12 cellular contexts compared by ENCODE assay signal in genomic region chrX:39194673-39195072, GRCh38.
DNase-seq lines count a peak whose midpoint lies in the region; ATAC-seq and TF ChIP-seq lines count a peak whose summit lies in the region.
"Had no signal": no experiment of that assay in that cellular context is flagged by ENCODE, and none has a peak within 500 bp of the region (broad histone marks: within the 10 kb centered on the region; RNA-seq: fewer than 3 reads in every experiment).

No MANE protein-coding gene starts in this region.

- no peak for ATAC-seq in GM23338

- H3K4me1 ChIP-seq in BLaER1 (peaks cover 38% of the 10 kb centered on the region), GM23338 (ENCODE audit: insufficient read depth) (peaks cover 12% of the 10 kb centered on the region; the same call in 1 of the 2 replicates), NT2/D1 (ENCODE audit: insufficient read depth, insufficient read length) (peaks cover 9% of the 10 kb centered on the region), hepatocyte (ENCODE audit: insufficient read depth) (no peaks in the 10 kb centered on the region), tibial nerve (peaks cover 0 to 5% (median 0%) of the 10 kb centered on the region in 4 donors)

- no peak for TF ChIP-seq EP300 in tibial nerve (IDR thresholded peaks at IDR 0.05)

- no peaks in the 10 kb centered on the region for H3K9me3 Mint-ChIP-seq in GM23338
- H3K9me3 Mint-ChIP-seq: IgD-negative memory B cell had no signal

- no peak for TF ChIP-seq POLR2A in tibial nerve (IDR thresholded peaks at IDR 0.05)

- no peak overlapping the region for H3K9ac ChIP-seq in BLaER1
- peak overlapping the region; percentile 2 for H3K9ac ChIP-seq in NT2/D1 (ENCODE audit: insufficient read length, low read depth)

- no peaks in the 10 kb centered on the region for H3K36me3 ChIP-seq in BLaER1
- no peaks in the 10 kb centered on the region for H3K36me3 ChIP-seq in GM23338 (ENCODE audit: insufficient read depth)
- no peaks in the 10 kb centered on the region for H3K36me3 ChIP-seq in NT2/D1 (ENCODE audit: insufficient read depth, insufficient read length, low read length)
- no peaks in the 10 kb centered on the region for H3K36me3 ChIP-seq in hepatocyte (replicated peaks; ENCODE audit: insufficient read depth, low read depth)
- no peaks in the 10 kb centered on the region for H3K36me3 ChIP-seq in tibial nerve

- TF ChIP-seq CTCF in GM23338 (conservative IDR thresholded peaks at IDR 0.05; ENCODE audit: low read depth in 2 of 2) = no peak
- no peak for TF ChIP-seq CTCF in hepatocyte (IDR thresholded peaks at IDR 0.05; ENCODE audit: poor library complexity)
- TF ChIP-seq CTCF in tibial nerve (IDR thresholded peaks at IDR 0.05) = no peak

- H3K4me3 ChIP-seq in BLaER1 (no peak overlapping the region), GM23338 (0 out of 2 replicates have a peak overlapping the region, but pooled peaks have one; percentile 32), NT2/D1 (ENCODE audit: insufficient read length, low read depth) (no peak overlapping the region), hepatocyte (no peak overlapping the region), tibial nerve (no peak overlapping the region)

- H3K9me2 ChIP-seq in GM23338 (ENCODE audit: insufficient read depth) (no peaks in the 10 kb centered on the region), hepatocyte (replicated peaks; ENCODE audit: insufficient read depth) (no peaks in the 10 kb centered on the region)

- H3K27ac ChIP-seq in BLaER1 = no peak overlapping the region
- H3K27ac ChIP-seq in GM23338 (ENCODE audit: low read depth) = no peak overlapping the region
- no peak overlapping the region for H3K27ac ChIP-seq in hepatocyte
- H3K27ac ChIP-seq in tibial nerve = no peak overlapping the region

- H4K20me1 ChIP-seq in BLaER1 (no peaks in the 10 kb centered on the region), GM23338 (replicated peaks; ENCODE audit: insufficient read depth) (no peaks in the 10 kb centered on the region), hepatocyte (ENCODE audit: insufficient read depth, poor library complexity, severe bottlenecking) (no peaks in the 10 kb centered on the region)

- no peaks in the 10 kb centered on the region for H3K27me3 ChIP-seq in BLaER1
- no peaks in the 10 kb centered on the region for H3K27me3 ChIP-seq in GM23338 (ENCODE audit: insufficient read depth)
- no peaks in the 10 kb centered on the region for H3K27me3 ChIP-seq in NT2/D1 (ENCODE audit: insufficient read depth, insufficient read length)
- H3K27me3 ChIP-seq in hepatocyte = no peaks in the 10 kb centered on the region
- H3K27me3 ChIP-seq in tibial nerve = peaks cover 0 to 5% of the 10 kb centered on the region in 2 donors

- H3K27me3 Mint-ChIP-seq in GM23338 (ENCODE audit: insufficient read depth, low read depth, poor library complexity) = peaks cover 1% of the 10 kb centered on the region

- H3F3A ChIP-seq in GM23338 (replicated peaks; ENCODE audit: low read depth) = no peaks in the 10 kb centered on the region

- H3K79me2 ChIP-seq in GM23338 (replicated peaks; ENCODE audit: insufficient read depth) (no peaks in the 10 kb centered on the region), hepatocyte (no peaks in the 10 kb centered on the region)

- no peak for DNase-seq in GM23338 (ENCODE audit: low spot score)
- DNase-seq in NT2/D1 (ENCODE audit: low read depth, low spot score) = no peak
- DNase-seq in hepatocyte (ENCODE audit: low spot score) = no peak
- DNase-seq in tibial nerve (ENCODE audit: low spot score in 2 of 2) = no peak
- no peak for DNase-seq in SK-N-DZ (ENCODE audit: low spot score)
- no peak for DNase-seq in cardiac septum (ENCODE audit: low spot score)
- DNase-seq: C1 segment of cervical spinal cord, NCI-H187, SHP77 had no signal

- H2AFZ ChIP-seq in GM23338 = no peak overlapping the region
- H2AFZ ChIP-seq in hepatocyte = no peak overlapping the region

- peak overlapping the region; percentile 80 for H3K4me2 ChIP-seq in BLaER1
- H3K4me2 ChIP-seq in GM23338 = peak overlapping the region; percentile 51; the same call in 1 of the 2 replicates
- H3K4me2 ChIP-seq in hepatocyte = peak overlapping the region; percentile 5

- no peak overlapping the region for H3K27ac Mint-ChIP-seq in GM23338
- H3K27ac Mint-ChIP-seq: T-helper 1 cell treated with Interleukin-12 subunit alpha and Interleukin-12 subunit beta and Interleukin-4 antibody, amounts not matched to agents 30 μg/mL and 1 μg/mL, for 36 hours had no signal

- H3K36me3 Mint-ChIP-seq in GM23338 (ENCODE audit: low read depth) = no peaks in the 10 kb centered on the region

- H3K9me3 ChIP-seq in BLaER1 = no peaks in the 10 kb centered on the region
- no peaks in the 10 kb centered on the region for H3K9me3 ChIP-seq in NT2/D1 (ENCODE audit: insufficient read depth, low read length)
- no peaks in the 10 kb centered on the region for H3K9me3 ChIP-seq in hepatocyte (ENCODE audit: low read depth)
- H3K9me3 ChIP-seq in tibial nerve = no peaks in the 10 kb centered on the region

- intact Hi-C loops in cardiac septum (cut with DNase I) = no loop called here

- H3K4me1 Mint-ChIP-seq in GM23338 = peaks cover 24% of the 10 kb centered on the region

- no peak overlapping the region for H3K4me3 Mint-ChIP-seq in GM23338
- H3K4me3 Mint-ChIP-seq: IgD-negative memory B cell had no signal

- WGBS in hepatocyte (ENCODE audit: low lambda C conversion rate, missing lambda C conversion rate) = 57% methylated on average over 3 of the region's 3 CpGs
- 37% methylated on average over 3 of the region's 3 CpGs for WGBS in tibial nerve, 2 donors

TF ChIP-seq in GM23338, 12 proteins besides CTCF, POLR2A, EP300 and RAD21 (continues in another document):
- TF ChIP-seq STAT1 (IDR thresholded peaks at IDR 0.05; ENCODE audit: unreplicated experiment) (no peak), REST (IDR thresholded peaks at IDR 0.05; ENCODE audit: unreplicated experiment) (no peak), EZH2 (IDR thresholded peaks at IDR 0.05; ENCODE audit: low read depth, unreplicated experiment) (no peak), EZH2phosphoT487 (IDR thresholded peaks at IDR 0.05; ENCODE audit: unreplicated experiment) (no peak), ZNF114 (CRISPR knock-in tag; IDR thresholded peaks at IDR 0.05) (no peak), NANOG (IDR thresholded peaks at IDR 0.05; ENCODE audit: borderline replicate concordance) (no peak), ZNF331 (CRISPR knock-in tag; IDR thresholded peaks at IDR 0.05; ENCODE audit: low read depth) (no peak), CREB1 (CRISPR knock-in tag; IDR thresholded peaks at IDR 0.05; ENCODE audit: low read depth) (no peak)
- TF ChIP-seq, protein P1, sequence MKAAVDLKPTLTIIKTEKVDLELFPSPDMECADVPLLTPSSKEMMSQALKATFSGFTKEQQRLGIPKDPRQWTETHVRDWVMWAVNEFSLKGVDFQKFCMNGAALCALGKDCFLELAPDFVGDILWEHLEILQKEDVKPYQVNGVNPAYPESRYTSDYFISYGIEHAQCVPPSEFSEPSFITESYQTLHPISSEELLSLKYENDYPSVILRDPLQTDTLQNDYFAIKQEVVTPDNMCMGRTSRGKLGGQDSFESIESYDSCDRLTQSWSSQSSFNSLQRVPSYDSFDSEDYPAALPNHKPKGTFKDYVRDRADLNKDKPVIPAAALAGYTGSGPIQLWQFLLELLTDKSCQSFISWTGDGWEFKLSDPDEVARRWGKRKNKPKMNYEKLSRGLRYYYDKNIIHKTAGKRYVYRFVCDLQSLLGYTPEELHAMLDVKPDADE (IDR thresholded peaks at IDR 0.05) = no peak

Comparison
In these comparisons a context has a peak if more than half of its experiments do, and no peak if none do; other contexts are left out.
1. H3K4me2 ChIP-seq: peak in every context shown above with its lines; median percentile 80 in BLaER1; 51 in GM23338; 5 in hepatocyte.